In the genomic region with DNA sequence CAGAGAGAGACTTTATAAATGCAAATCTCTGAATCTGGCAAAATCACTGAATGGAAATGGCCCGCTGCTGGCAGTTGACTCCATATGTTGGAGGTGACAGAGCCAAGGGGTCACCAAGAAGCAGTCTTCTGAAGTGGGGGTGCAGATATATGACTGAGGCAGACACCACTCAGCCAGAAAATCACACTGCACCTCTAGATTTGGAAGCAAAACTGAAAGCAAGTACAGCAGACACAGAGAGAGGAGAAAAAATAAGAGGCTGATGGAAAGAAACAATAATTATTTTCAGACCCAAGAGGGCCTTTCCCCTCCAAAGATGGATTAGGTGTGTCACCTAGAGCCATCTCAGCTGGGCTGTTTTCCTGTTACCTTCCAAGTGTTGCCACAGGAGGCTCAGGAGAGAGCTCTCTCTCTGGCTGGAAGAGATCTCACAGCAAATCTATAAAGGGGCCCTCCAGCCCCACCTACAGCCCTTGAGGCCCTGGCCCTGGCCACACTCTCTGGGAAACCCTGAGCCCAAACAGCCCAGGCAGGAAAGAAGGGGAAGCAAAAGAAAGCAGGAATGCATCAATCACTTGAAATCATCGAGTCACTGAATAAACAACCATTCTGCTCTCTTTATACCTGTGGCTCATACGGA, we compare ENCODE assay signal across 17 cellular contexts.
DNase-seq lines count a peak whose midpoint lies in the region; ATAC-seq, FAIRE-seq and TF ChIP-seq lines count a peak whose summit lies in the region.
"Had no signal": no experiment of that assay in that cellular context is flagged by ENCODE, and none has a peak within 500 bp of the region (broad histone marks: within the 10 kb centered on the region; RNA-seq: fewer than 3 reads in every experiment).

No MANE protein-coding gene starts in this region.

- H3K79me2 ChIP-seq in MM.1S (ENCODE audit: low read length) (no peaks in the 10 kb centered on the region), GM12878 (ENCODE audit: control insufficient read depth, insufficient read depth, low read length) (no peaks in the 10 kb centered on the region)

- peak overlapping the region; percentile 29; the same call in 1 of the 2 replicates for H3K4me2 ChIP-seq in MM.1S (ENCODE audit: low read depth, low read length)
- peak overlapping the region; percentile 33; the same call in 1 of the 2 replicates for H3K4me2 ChIP-seq in GM12878 (ENCODE audit: control insufficient read depth, insufficient read depth)

- BruUV-seq in GM12878 (replicated peaks; lab: Mats Ljungman, UMichigan) = no TSS peak

- no peaks in the 10 kb centered on the region for H3K9me3 ChIP-seq in MM.1S (replicated peaks; ENCODE audit: insufficient read depth, low read length)
- no peaks in the 10 kb centered on the region for H3K9me3 ChIP-seq in GM12878 (replicated peaks; ENCODE audit: control insufficient read depth, insufficient read depth, low read length)
- H3K9me3 ChIP-seq in thoracic aorta = no peaks in the 10 kb centered on the region
- no peaks in the 10 kb centered on the region for H3K9me3 ChIP-seq in mucosa of descending colon

- no peaks in the 10 kb centered on the region for H3K4me1 ChIP-seq in MM.1S (ENCODE audit: low read length)
- no peaks in the 10 kb centered on the region; the same call in 1 of the 2 replicates for H3K4me1 ChIP-seq in GM12878 (ENCODE audit: control insufficient read depth, insufficient read depth, low read length)
- H3K4me1 ChIP-seq in thoracic aorta (ENCODE audit: control insufficient read depth in 1 of 2, low read depth in 2 of 2) = peaks cover 13 to 34% of the 10 kb centered on the region in 2 donors
- H3K4me1 ChIP-seq in mucosa of descending colon (ENCODE audit: low read depth) = no peaks in the 10 kb centered on the region

- no peak for TF ChIP-seq CTCF in MM.1S (IDR thresholded peaks at IDR 0.05; ENCODE audit: low read length)
- TF ChIP-seq CTCF in GM12878 (IDR thresholded peaks at IDR 0.05 in 2 of 3, conservative IDR thresholded peaks at IDR 0.05 in 1 of 3; ENCODE audit: control insufficient read depth in 2 of 3, extremely low read depth in 1 of 3, insufficient read depth in 1 of 3, low read depth in 3 of 3, low read length in 3 of 3) = no peak
- no peak for TF ChIP-seq CTCF in thoracic aorta (IDR thresholded peaks at IDR 0.05)
- no peak for TF ChIP-seq CTCF in mucosa of descending colon (IDR thresholded peaks at IDR 0.05)

- no peak overlapping the region; the same call in 1 of the 2 replicates for H3K9ac ChIP-seq in MM.1S (ENCODE audit: low read length)
- no peak overlapping the region for H3K9ac ChIP-seq in GM12878 (ENCODE audit: control insufficient read depth, insufficient read depth, low read length)

- H3K27ac ChIP-seq in MM.1S (ENCODE audit: low read length) (no peak overlapping the region), GM12878 (ENCODE audit: control insufficient read depth, insufficient read depth) (no peak overlapping the region), thoracic aorta (no peak overlapping the region)

- TF ChIP-seq RAD21 in GM12878 (IDR thresholded peaks at IDR 0.05; ENCODE audit: insufficient read depth, low read depth, low read length) = no peak

- H3K27me3 Mint-ChIP-seq in activated T-helper 2 cell treated with anti-CD3 and anti-CD28 coated beads, Interferon-gamma antibody, Interleukin-2, Interleukin-4, amounts not matched to agents 10 μg/mL and 5 μg/mL and 100 μg/mL, durations not matched to agents 14 hours and 24 hours and 36 hours (ENCODE audit: low read depth) = no peaks in the 10 kb centered on the region

- H3K4me3 ChIP-seq in MM.1S (ENCODE audit: low read length) (no peak overlapping the region), GM12878 (no peak overlapping the region), thoracic aorta (peak overlapping the region; percentile 36), mucosa of descending colon (no peak overlapping the region)

- in situ Hi-C loops in GM12878 (cut with MboI) = no loop called here

- no peak overlapping the region for H3K4me3 Mint-ChIP-seq in activated T-helper 2 cell treated with anti-CD3 and anti-CD28 coated beads, Interferon-gamma antibody, Interleukin-2, Interleukin-4, amounts not matched to agents 10 μg/mL and 5 μg/mL and 100 μg/mL, durations not matched to agents 14 hours and 24 hours and 36 hours (ENCODE audit: low read depth)

- peaks cover 4% of the 10 kb centered on the region for H3K9me3 Mint-ChIP-seq in activated T-helper 2 cell treated with anti-CD3 and anti-CD28 coated beads, Interferon-gamma antibody, Interleukin-2, Interleukin-4, amounts not matched to agents 10 μg/mL and 5 μg/mL and 100 μg/mL, durations not matched to agents 14 hours and 24 hours and 36 hours

- CTCF ChIA-PET in GM12878 (lab: Yijun Ruan, JAX) = no interaction called here

- no peaks in the 10 kb centered on the region for H3K36me3 ChIP-seq in MM.1S (replicated peaks; ENCODE audit: insufficient read depth, low read length)
- no peaks in the 10 kb centered on the region for H3K36me3 ChIP-seq in GM12878 (ENCODE audit: control insufficient read depth in 2 of 2, insufficient read depth in 2 of 2, low read length in 1 of 2)
- no peaks in the 10 kb centered on the region for H3K36me3 ChIP-seq in thoracic aorta
- no peaks in the 10 kb centered on the region for H3K36me3 ChIP-seq in mucosa of descending colon (ENCODE audit: low read depth)

- peak; percentile 37 for ATAC-seq in GM12878
- no peak for ATAC-seq in thoracic aorta (ENCODE audit: insufficient number of reproducible peaks, low FRiP score, low read depth)
- ATAC-seq in mucosa of descending colon = no peak
- no peak for ATAC-seq in GM19395 (IDR thresholded peaks at IDR 0.05; ENCODE audit: unreplicated experiment)
- ATAC-seq: Panc1 had no signal

- WGBS in GM12878 (ENCODE audit: insufficient coverage, insufficient replicate concordance, low lambda C conversion rate, missing lambda C conversion rate) = 40% methylated on average over 3 of the region's 3 CpGs

- no peak for DNase-seq in MM.1S
- no peak for DNase-seq in GM12878 (ENCODE audit: low read depth, low spot score)
- peak; percentile 50 for DNase-seq in iPS-NIHi7 (ENCODE audit: extremely low spot score)
- no peak for DNase-seq in thoracic aorta (ENCODE audit: low spot score)
- no peak for DNase-seq in mucosa of descending colon
- no peak for DNase-seq in activated T-helper 2 cell treated with anti-CD3 and anti-CD28 coated beads, Interferon-gamma antibody, Interleukin-2, Interleukin-4, amounts not matched to agents 10 μg/mL and 5 μg/mL and 100 μg/mL, durations not matched to agents 14 hours and 24 hours and 36 hours (ENCODE audit: low spot score)
- DNase-seq: COR-L47, DMS153, KBM-7, NCI-H1048, NCI-H1436 treated with DMSO at 0.1 percent for 48 hours, NCI-H2029 treated with DMSO at 0.1 percent for 48 hours, NCI-H2171 treated with DMSO at 0.1 percent for 48 hours, NCI-H446 treated with DMSO at 0.1 percent for 48 hours, NCI-H774 had no signal

- H3K9me2 ChIP-seq in MM.1S (replicated peaks; ENCODE audit: insufficient read depth, low read length) = no peaks in the 10 kb centered on the region

- no peak overlapping the region for H3K27ac Mint-ChIP-seq in activated T-helper 2 cell treated with anti-CD3 and anti-CD28 coated beads, Interferon-gamma antibody, Interleukin-2, Interleukin-4, amounts not matched to agents 10 μg/mL and 5 μg/mL and 100 μg/mL, durations not matched to agents 14 hours and 24 hours and 36 hours

- H3F3A ChIP-seq in MM.1S (ENCODE audit: insufficient read depth, low read length) = no peaks in the 10 kb centered on the region

- SMC1A ChIA-PET in GM12878 (lab: Charles Lee; ENCODE audit: uncharacterized antibody, unreplicated experiment) = no interaction called here

- H3K27me3 ChIP-seq in MM.1S (replicated peaks; ENCODE audit: insufficient read depth, low read length) (no peaks in the 10 kb centered on the region), GM12878 (replicated peaks in 1 of 2; ENCODE audit: control insufficient read depth in 2 of 2, insufficient read depth in 2 of 2, low read length in 1 of 2) (no peaks in the 10 kb centered on the region), thoracic aorta (replicated peaks; ENCODE audit: insufficient read depth) (no peaks in the 10 kb centered on the region)

- RAD21 ChIA-PET in GM12878 (lab: Charles Lee; ENCODE audit: unreplicated experiment) = no interaction called here

- intact Hi-C loops in GM12878 (cut with micrococcal nuclease; ENCODE audit: unreplicated experiment) (no loop called here), mucosa of descending colon (cut with DNase I, micrococcal nuclease) (no loop called here)
- intact Hi-C loops in activated T-helper 2 cell treated with anti-CD3 and anti-CD28 coated beads, Interferon-gamma antibody, Interleukin-2, Interleukin-4, amounts not matched to agents 10 μg/mL and 5 μg/mL and 100 μg/mL, durations not matched to agents 14 hours and 24 hours and 36 hours (cut with micrococcal nuclease) = no loop called here

- POLR2A ChIA-PET in GM12878 (lab: Charles Lee) = no interaction called here

- no peak for TF ChIP-seq POLR2A in GM12878 (IDR thresholded peaks at IDR 0.05; ENCODE audit: low read depth, low read length)

- H2AFZ ChIP-seq in MM.1S (ENCODE audit: low read length) = peak overlapping the region; percentile 51; the same call in 1 of the 2 replicates
- H2AFZ ChIP-seq in GM12878 (ENCODE audit: control insufficient read depth, low read depth, low read length) = peak overlapping the region; percentile 10

- no peaks in the 10 kb centered on the region for H3K36me3 Mint-ChIP-seq in activated T-helper 2 cell treated with anti-CD3 and anti-CD28 coated beads, Interferon-gamma antibody, Interleukin-2, Interleukin-4, amounts not matched to agents 10 μg/mL and 5 μg/mL and 100 μg/mL, durations not matched to agents 14 hours and 24 hours and 36 hours (ENCODE audit: low read depth)

- FAIRE-seq in GM12878 (lab: Jason Lieb, UNC) = no peak

- TF ChIP-seq EP300 in GM12878 (IDR thresholded peaks at IDR 0.05; ENCODE audit: borderline replicate concordance in 1 of 2, control insufficient read depth in 1 of 2, low read depth in 2 of 2, low read length in 2 of 2) = no peak

- no peaks in the 10 kb centered on the region for H3K4me1 Mint-ChIP-seq in activated T-helper 2 cell treated with anti-CD3 and anti-CD28 coated beads, Interferon-gamma antibody, Interleukin-2, Interleukin-4, amounts not matched to agents 10 μg/mL and 5 μg/mL and 100 μg/mL, durations not matched to agents 14 hours and 24 hours and 36 hours (ENCODE audit: low read depth)

- no peaks in the 10 kb centered on the region for H4K20me1 ChIP-seq in MM.1S (ENCODE audit: insufficient read depth, low read length)
- no peaks in the 10 kb centered on the region for H4K20me1 ChIP-seq in GM12878 (ENCODE audit: control insufficient read depth, insufficient read depth)

TF ChIP-seq in GM12878, 131 proteins besides CTCF, POLR2A, EP300 and RAD21 (continues in another document):
- TF ChIP-seq HDGF (IDR thresholded peaks at IDR 0.05) = no peak
